ENCODE assay signal across 27 cellular contexts in the genomic region with DNA sequence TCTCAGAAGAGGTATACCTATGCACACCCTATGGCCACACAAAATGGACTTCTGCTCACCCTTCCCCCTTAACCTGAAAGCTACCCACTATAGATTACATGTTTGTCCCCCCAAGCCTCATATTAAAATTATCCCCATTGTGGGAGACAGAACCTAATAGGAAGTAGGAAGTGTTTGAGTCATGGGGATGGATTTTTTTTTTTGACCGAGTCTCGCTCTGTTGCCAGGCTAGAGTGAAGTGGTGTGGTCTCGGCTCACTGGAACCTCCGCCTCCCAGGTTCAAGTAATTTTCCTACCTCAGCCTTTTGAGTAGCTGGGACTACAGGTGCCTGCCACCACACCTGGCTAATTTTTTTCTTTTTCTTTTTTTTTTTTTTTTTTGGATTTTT.
"Had no signal": no experiment of that assay in that cellular context is flagged by ENCODE, and none has a peak within 500 bp of the region (broad histone marks: within the 10 kb centered on the region; RNA-seq: fewer than 3 reads in every experiment).

No MANE protein-coding gene starts in this region.

- DNase-seq: effector memory CD4-positive, alpha-beta T cell; erythroblast; esophagus squamous epithelium; foreskin melanocyte; glutamatergic neuron; heart right ventricle; hippocampal formation; left cardiac atrium; left lung; mesenchymal stem cell; midbrain; naive thymus-derived CD4-positive, alpha-beta T cell; nucleus accumbens; stimulated activated CD4-positive, alpha-beta T cell treated with anti-CD3 and anti-CD28 coated beads, Interleukin-12 subunit alpha, Interleukin-12 subunit beta, amount 100 ng/mL, for 4 hours; stimulated activated CD4-positive, alpha-beta T cell treated with anti-CD3 and anti-CD28 coated beads, Interleukin-1b, Interleukin-23, amount 100 ng/mL, for 48 hours; stimulated activated CD4-positive, alpha-beta T cell treated with anti-CD3 and anti-CD28 coated beads, Interleukin-4, amount 100 ng/mL, for 24 hours; stimulated activated naive CD4-positive, alpha-beta T cell treated with Interleukin-2 at 50 U/mL for 16 hours; stomach; thyroid gland had no signal

- H3K36me3 ChIP-seq: esophagus squamous epithelium, heart right ventricle, left lung, prostate gland, right atrium auricular region, stomach, thyroid gland, vagina had no signal

- ATAC-seq: heart right ventricle; left cardiac atrium; left lung; naive thymus-derived CD4-positive, alpha-beta T cell; sciatic nerve; stimulated activated effector memory CD8-positive, alpha-beta T cell treated with anti-CD3 and anti-CD28 coated beads, Interleukin-12 subunit alpha, Interleukin-12 subunit beta, amount 100 ng/mL, for 72 hours had no signal

- H3K4me1 ChIP-seq: prostate gland, vagina had no signal

- H3K27ac Mint-ChIP-seq: dendritic cell treated with granulocyte-macrophage colony-stimulating factor and Interleukin-4, amounts not matched to agents 40 ng/mL and 50 ng/mL, for 4 days; naive thymus-derived CD4-positive, alpha-beta T cell; stimulated activated effector memory CD8-positive, alpha-beta T cell treated with anti-CD3 and anti-CD28 coated beads, Interleukin-12 subunit alpha, Interleukin-12 subunit beta, amount 100 ng/mL, for 72 hours had no signal

- H3K9me3 ChIP-seq: esophagus squamous epithelium, left lung, prostate gland, right atrium auricular region, stomach, thyroid gland, vagina had no signal

- H3K36me3 Mint-ChIP-seq: naive thymus-derived CD4-positive, alpha-beta T cell; stimulated activated effector memory CD8-positive, alpha-beta T cell treated with anti-CD3 and anti-CD28 coated beads, Interleukin-12 subunit alpha, Interleukin-12 subunit beta, amount 100 ng/mL, for 72 hours had no signal

- H3K4me3 Mint-ChIP-seq: dendritic cell treated with granulocyte-macrophage colony-stimulating factor and Interleukin-4, amounts not matched to agents 40 ng/mL and 50 ng/mL, for 4 days; naive thymus-derived CD4-positive, alpha-beta T cell; nephron; stimulated activated effector memory CD8-positive, alpha-beta T cell treated with anti-CD3 and anti-CD28 coated beads, Interleukin-12 subunit alpha, Interleukin-12 subunit beta, amount 100 ng/mL, for 72 hours had no signal

- H3K9me3 Mint-ChIP-seq: dendritic cell treated with granulocyte-macrophage colony-stimulating factor and Interleukin-4, amounts not matched to agents 40 ng/mL and 50 ng/mL, for 4 days; naive thymus-derived CD4-positive, alpha-beta T cell; stimulated activated effector memory CD8-positive, alpha-beta T cell treated with anti-CD3 and anti-CD28 coated beads, Interleukin-12 subunit alpha, Interleukin-12 subunit beta, amount 100 ng/mL, for 72 hours had no signal

- H3K27me3 ChIP-seq: esophagus squamous epithelium, heart right ventricle, left lung, right atrium auricular region, stomach, thyroid gland, vagina had no signal

- H3K4me2 ChIP-seq: smooth muscle cell had no signal

- H3K27ac ChIP-seq: esophagus squamous epithelium, heart right ventricle, left lung, prostate gland, right atrium auricular region, stomach, thyroid gland, vagina had no signal

- H3K4me3 ChIP-seq: esophagus squamous epithelium, heart right ventricle, left lung, prostate gland, right atrium auricular region, smooth muscle cell, stomach, thyroid gland, vagina had no signal
